In genomic region chr16:52545157-52545543, GRCh38 we compare ENCODE assay signal across 10 cellular contexts. TPM values are rescaled to one million over a fixed set of nuclear protein-coding genes. Genes with fewer than 3 reads are reported as not detected.
DNase-seq lines count a peak whose midpoint lies in the region; TF ChIP-seq lines count a peak whose summit lies in the region.
"Had no signal": no experiment of that assay in that cellular context is flagged by ENCODE, and none has a peak within 500 bp of the region (broad histone marks: within the 10 kb centered on the region; RNA-seq: fewer than 3 reads in every experiment).

No MANE protein-coding gene starts in this region.

- H3K4me3 ChIP-seq in GM08714 (ENCODE audit: low read length) (peak overlapping the region; percentile 42; the same call in 1 of the 2 replicates), Peyer's patch (peak overlapping the region in 3 of 4 donors; percentile 51 to 95 (median 88)), kidney epithelial cell (ENCODE audit: low read depth, low read length) (peak overlapping the region; percentile 47)

- DNase-seq in Peyer's patch (no peak), kidney epithelial cell (ENCODE audit: low read depth) (no peak), renal cortical epithelial cell (ENCODE audit: low read depth) (peak; percentile 28), caudate nucleus (lab: John Stamatoyannopoulos, UW) (no peak), KBM-7 (no peak), HCEC 1CT (no peak)
- no peak for DNase-seq in stimulated activated CD4-positive, alpha-beta T cell treated with anti-CD3 and anti-CD28 coated beads, Interleukin-2, amount 100 ng/mL, for 24 hours
- DNase-seq: stimulated activated CD8-positive, alpha-beta memory T cell treated with anti-CD3 and anti-CD28 coated beads, Interleukin-4, amount 100 ng/mL, for 48 hours had no signal

- H3K36me3 ChIP-seq in Peyer's patch, result no peaks in the 10 kb centered on the region
- H3K36me3 ChIP-seq in kidney epithelial cell (ENCODE audit: control insufficient read depth, insufficient read depth, low read length), result no peaks in the 10 kb centered on the region

- peak overlapping the region in 3 of 4 donors; percentile 75 to 87 (median 86) for H3K27ac ChIP-seq in Peyer's patch
- no peak overlapping the region for H3K27ac ChIP-seq in caudate nucleus (ENCODE audit: low read depth, low read length)

- no peak for TF ChIP-seq POLR2A in Peyer's patch (IDR thresholded peaks at IDR 0.05)

- in situ Hi-C loops in KBM-7 (cut with MboI; ENCODE audit: low pct_unique_long_range_greater_than_20kb, low sequenced_read_pairs), result no loop called here

- peaks cover 0 to 18% (median 0%) of the 10 kb centered on the region in 4 donors for H3K4me1 ChIP-seq in Peyer's patch

- H3K9me3 ChIP-seq in Peyer's patch, result no peaks in the 10 kb centered on the region

- H3K27me3 ChIP-seq in Peyer's patch (peaks cover 0 to 3% of the 10 kb centered on the region in 2 donors), kidney epithelial cell (ENCODE audit: control insufficient read depth, insufficient read depth, low read length) (peaks cover 11% of the 10 kb centered on the region)

- no peak for TF ChIP-seq CTCF in Peyer's patch (IDR thresholded peaks at IDR 0.05)
- TF ChIP-seq CTCF in kidney epithelial cell (IDR thresholded peaks at IDR 0.05; ENCODE audit: insufficient read depth, low read length, poor library complexity, severe bottlenecking), result no peak

RNA-seq across cellular contexts. Expression of gene TOX3, which starts 1.8 kb away (rescaled TPM):
- 10 to 100 TPM in 3 of 4 donors, 1 to 10 TPM in 1; 5.0 to 24.5 (median 18.6) TPM for total RNA-seq in Peyer's patch
- total RNA-seq in kidney epithelial cell, result 7.4 and 7.9 TPM in 2 replicates
- 1.7 and 5.4 TPM in 2 replicates for total RNA-seq in renal cortical epithelial cell
- total RNA-seq: endothelial cell of umbilical vein had no signal
